ENCODE assay signal across 18 cellular contexts in the genomic region with DNA sequence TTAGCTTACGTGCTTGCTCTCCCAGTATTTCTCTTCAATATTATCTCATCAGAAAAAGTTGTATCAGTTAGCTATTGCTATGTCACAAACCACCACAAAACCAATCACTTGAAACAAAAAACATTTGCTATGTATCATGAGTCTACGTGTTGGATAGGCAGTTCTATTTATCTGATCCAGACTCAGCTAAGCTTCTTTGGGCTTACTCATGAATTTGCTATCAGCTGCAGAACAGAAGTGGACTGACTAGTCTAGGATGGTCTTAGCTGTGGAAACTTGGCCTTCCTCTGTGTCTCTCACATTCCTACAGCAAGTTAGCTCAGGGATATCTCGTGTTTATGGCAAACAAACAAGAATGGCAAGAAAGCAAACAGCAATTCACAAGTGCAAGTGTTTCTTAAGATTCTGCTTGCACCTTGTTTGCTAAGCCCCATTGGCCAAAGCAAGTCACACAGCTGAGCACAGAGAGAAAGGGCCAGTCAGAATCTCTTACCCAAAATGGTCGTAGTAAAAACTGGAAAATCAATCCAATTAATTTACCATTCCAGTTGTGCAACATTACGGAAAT.
"Had no signal": no experiment of that assay in that cellular context is flagged by ENCODE, and none has a peak within 500 bp of the region (broad histone marks: within the 10 kb centered on the region; RNA-seq: fewer than 3 reads in every experiment).

No MANE protein-coding gene starts in this region.

- H3K4me3 Mint-ChIP-seq: activated naive CD8-positive, alpha-beta T cell treated with anti-CD3 and anti-CD28 coated beads, Interleukin-2, amount 10 ng/mL, durations not matched to agents 7 days and 5 days; nephron; T-helper 2 cell treated with Interferon-gamma antibody and Interleukin-4, amounts not matched to agents 5 μg/mL and 100 μg/mL, for 36 hours; type B pancreatic cell had no signal

- H3K27ac ChIP-seq: breast epithelium, foreskin keratinocyte had no signal

- H3K4me1 ChIP-seq: breast epithelium, foreskin keratinocyte had no signal

- H3K27me3 ChIP-seq: breast epithelium had no signal

- H3K4me1 Mint-ChIP-seq: activated naive CD8-positive, alpha-beta T cell treated with anti-CD3 and anti-CD28 coated beads, Interleukin-2, amount 10 ng/mL, durations not matched to agents 7 days and 5 days had no signal

- H3K9me3 ChIP-seq: breast epithelium had no signal

- H3K4me3 ChIP-seq: breast epithelium had no signal

- DNase-seq: activated CD4-positive, alpha-beta T cell treated with anti-CD3 and anti-CD28 coated beads, Interleukin-2, amount 50 U/mL, for 4 hours; activated CD4-positive, CD25-positive, alpha-beta regulatory T cell treated with anti-CD3 and anti-CD28 coated beads, Interleukin-2, amount 50 U/mL, for 72 hours; activated naive CD4-positive, alpha-beta T cell; activated naive CD8-positive, alpha-beta T cell treated with anti-CD3 and anti-CD28 coated beads, Interleukin-2, amount 10 ng/mL, durations not matched to agents 7 days and 5 days; activated T-cell treated with anti-CD3 and anti-CD28 coated beads for 4 hours; anterior cingulate cortex; nucleus accumbens; posterior cingulate gyrus; stimulated activated CD4-positive, alpha-beta T cell treated with anti-CD3 and anti-CD28 coated beads, Interleukin-4, amount 100 ng/mL, for 4 hours; stimulated activated CD8-positive, alpha-beta memory T cell treated with anti-CD3 and anti-CD28 coated beads, Interleukin-4, amount 100 ng/mL, for 48 hours; stimulated activated naive CD8-positive, alpha-beta T cell treated with anti-CD3 and anti-CD28 coated beads, Interleukin-15, Interleukin-2, amounts not matched to agents 100 U/mL and 50 U/mL, for 24 hours; SW 1271 had no signal

- H3K9me3 Mint-ChIP-seq: activated naive CD8-positive, alpha-beta T cell treated with anti-CD3 and anti-CD28 coated beads, Interleukin-2, amount 10 ng/mL, durations not matched to agents 7 days and 5 days; T-helper 2 cell treated with Interferon-gamma antibody and Interleukin-4, amounts not matched to agents 5 μg/mL and 100 μg/mL, for 36 hours; type B pancreatic cell had no signal

- H3K27ac Mint-ChIP-seq: activated naive CD8-positive, alpha-beta T cell treated with anti-CD3 and anti-CD28 coated beads, Interleukin-2, amount 10 ng/mL, durations not matched to agents 7 days and 5 days; T-helper 2 cell treated with Interferon-gamma antibody and Interleukin-4, amounts not matched to agents 5 μg/mL and 100 μg/mL, for 36 hours; type B pancreatic cell had no signal

- H3K27me3 Mint-ChIP-seq: type B pancreatic cell had no signal

- H3K36me3 ChIP-seq: breast epithelium had no signal

- ATAC-seq: esophagus mucosa; foreskin keratinocyte; stimulated activated naive CD8-positive, alpha-beta T cell treated with anti-CD3 and anti-CD28 coated beads, Interleukin-15, Interleukin-2, amounts not matched to agents 100 U/mL and 50 U/mL, for 24 hours had no signal

- H3K36me3 Mint-ChIP-seq: activated naive CD8-positive, alpha-beta T cell treated with anti-CD3 and anti-CD28 coated beads, Interleukin-2, amount 10 ng/mL, durations not matched to agents 7 days and 5 days; type B pancreatic cell had no signal
